18 cellular contexts compared by ENCODE assay signal in the genomic region with DNA sequence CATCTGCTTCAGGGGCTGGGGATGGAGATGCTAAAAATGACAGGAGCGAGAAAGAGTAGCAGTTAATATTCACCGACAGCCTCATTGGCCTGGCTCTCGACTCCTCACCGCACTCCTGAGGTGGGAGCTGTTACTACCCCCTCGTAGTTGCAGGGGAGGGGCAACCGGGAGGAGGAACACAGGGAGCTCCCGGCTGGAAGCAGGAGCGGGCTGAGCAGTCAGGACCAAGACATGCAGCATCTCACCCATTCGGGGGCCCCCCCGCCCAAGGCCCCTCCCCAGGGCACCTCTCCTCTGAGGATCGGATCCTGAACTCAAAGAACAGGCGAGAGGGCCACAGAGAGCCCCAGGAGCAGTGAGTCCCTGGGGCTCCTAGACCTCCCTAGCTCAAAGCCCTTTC.
"Had no signal": no experiment of that assay in that cellular context is flagged by ENCODE, and none has a peak within 500 bp of the region (broad histone marks: within the 10 kb centered on the region; RNA-seq: fewer than 3 reads in every experiment).

No MANE protein-coding gene starts in this region.

- ATAC-seq: activated T-helper 17 cell treated with anti-CD3 and anti-CD28 coated beads, Interleukin-2, amount 50 U/mL, for 72 hours; natural killer cell treated with Interleukin-12 subunit alpha and Interleukin-12 subunit beta and Interleukin-15 and Interleukin-18, amount 100 ng/mL, for 72 hours had no signal

- H3K36me3 ChIP-seq: right atrium auricular region, transverse colon had no signal

- H3K27me3 ChIP-seq: right atrium auricular region had no signal

- H3K27ac ChIP-seq: right atrium auricular region, transverse colon had no signal

- H3K4me3 ChIP-seq: right atrium auricular region, transverse colon had no signal

- H3K9me3 ChIP-seq: right atrium auricular region, transverse colon had no signal

- DNase-seq: activated CD4-positive, CD25-positive, alpha-beta regulatory T cell treated with anti-CD3 and anti-CD28 coated beads, Interleukin-2, amount 50 U/mL, for 72 hours; activated naive CD4-positive, alpha-beta T cell treated with Interleukin-2 at 50 U/mL for 16 hours; anterior cingulate cortex; cerebellar nuclear complex; effector CD8-positive, alpha-beta T cell; foreskin melanocyte; mesenchymal stem cell; occipital lobe; small intestine; stimulated activated CD4-positive, alpha-beta T cell treated with anti-CD3 and anti-CD28 coated beads, Interleukin-4, amount 100 ng/mL, for 4 hours; stimulated activated CD8-positive, alpha-beta memory T cell treated with anti-CD3 and anti-CD28 coated beads, Interleukin-4, amount 100 ng/mL, for 48 hours; stimulated activated naive CD4-positive, alpha-beta T cell treated with Interleukin-2 at 50 U/mL for 16 hours; substantia nigra; T-helper 9 cell; transverse colon had no signal
